ENCODE assay signal across 15 cellular contexts in the genomic region with DNA sequence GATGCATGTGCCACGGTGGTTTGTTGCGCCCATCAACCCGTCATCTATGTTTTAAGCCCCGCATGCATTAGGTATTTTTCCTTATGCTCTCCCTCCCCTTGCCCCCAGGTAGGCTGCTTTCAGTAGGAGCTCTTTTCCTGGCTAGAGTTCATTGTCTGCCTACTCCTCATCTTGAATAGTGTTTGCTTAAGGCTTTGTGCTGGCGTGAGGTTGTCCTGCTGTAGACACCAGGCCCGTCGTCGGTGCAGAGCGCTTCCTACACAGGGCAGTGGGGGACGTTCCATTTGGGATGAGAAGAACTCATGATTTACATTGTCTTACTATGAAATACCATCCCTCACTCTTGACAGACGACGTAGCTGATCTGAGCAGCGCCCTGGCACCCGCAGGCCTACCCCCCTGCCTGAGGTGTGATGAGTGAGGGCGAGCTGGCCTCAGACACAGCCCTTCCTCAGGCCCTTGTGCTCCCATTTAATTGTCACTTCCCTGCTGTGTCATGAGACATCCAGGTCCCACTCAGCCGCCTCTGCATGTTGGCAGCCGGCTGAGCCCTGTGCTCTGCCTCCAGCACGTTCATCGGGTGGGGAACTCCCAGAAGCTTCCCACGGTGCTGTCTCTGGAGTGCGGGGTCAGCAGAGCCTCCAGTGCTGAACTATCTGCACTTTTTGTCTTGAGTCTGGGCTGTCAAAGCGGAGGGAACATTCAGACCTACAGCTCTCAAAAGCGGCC.
DNase-seq lines count a peak whose midpoint lies in the region; ATAC-seq, FAIRE-seq and TF ChIP-seq lines count a peak whose summit lies in the region.
"Had no signal": no experiment of that assay in that cellular context is flagged by ENCODE, and none has a peak within 500 bp of the region (broad histone marks: within the 10 kb centered on the region; RNA-seq: fewer than 3 reads in every experiment).

No MANE protein-coding gene starts in this region.

- intact Hi-C loops in HepG2 (cut with micrococcal nuclease; ENCODE audit: unreplicated experiment): no loop called here

- H3K36me3 ChIP-seq in HepG2 (replicated peaks in 1 of 2; ENCODE audit: control insufficient read depth in 1 of 2, insufficient read depth in 2 of 2, low read length in 2 of 2): peaks cover 10 to 14% of the 10 kb centered on the region in 2 experiments; a peak in 3 of 5 replicates

- no TSS peak for BruUV-seq in HepG2 (replicated peaks; lab: Mats Ljungman, UMichigan)

- DNase-seq in activated T-cell treated with anti-CD3 and anti-CD28 coated beads, Interleukin-2, amount 50 U/mL, for 24 hours: no peak
- DNase-seq in activated T-cell treated with anti-CD3 and anti-CD28 coated beads, Interleukin-2, amount 50 U/mL, for 72 hours: no peak
- no peak for DNase-seq in HepG2 (ENCODE audit: low spot score)
- DNase-seq in type B pancreatic cell (ENCODE audit: extremely low spot score, unreplicated experiment): no peak
- DNase-seq in NCI-H748 (lab: John Stamatoyannopoulos, UW; ENCODE audit: unreplicated experiment): no peak
- DNase-seq in LoVo (ENCODE audit: low spot score): no peak
- DNase-seq: OCI-M1, T1000 had no signal

- WGBS in HepG2 (ENCODE audit: low lambda C conversion rate): 95% methylated on average over 23 of the region's 23 CpGs

- in situ Hi-C loops in HepG2 (cut with HindIII; ENCODE audit: extremely low pct_ligation_motif_present, low pct_unique_long_range_greater_than_20kb): no loop called here

- no peak overlapping the region for H2AFZ ChIP-seq in HepG2 (ENCODE audit: low read length)

- peaks cover 2% of the 10 kb centered on the region for H3K79me2 ChIP-seq in HepG2 (ENCODE audit: insufficient read depth, low read length)

- no peaks in the 10 kb centered on the region for H3K27me3 ChIP-seq in HepG2 (ENCODE audit: control insufficient read depth in 1 of 2, insufficient read depth in 2 of 2, low read length in 2 of 2)

- no peak for FAIRE-seq in HepG2 (lab: Jason Lieb, UNC)
- FAIRE-seq: A549, G401.6, H1 had no signal

- POLR2A ChIA-PET in HepG2 (lab: Yijun Ruan, JAX): no interaction called here

- no peak overlapping the region for H3K4me2 ChIP-seq in HepG2 (ENCODE audit: low read depth, low read length)
- H3K4me2 ChIP-seq: A549 had no signal

- no peaks in the 10 kb centered on the region for H3K9me3 Mint-ChIP-seq in activated T-cell treated with anti-CD3 and anti-CD28 coated beads, Interleukin-2, amount 50 U/mL, for 24 hours
- no peaks in the 10 kb centered on the region for H3K9me3 Mint-ChIP-seq in activated T-cell treated with anti-CD3 and anti-CD28 coated beads, Interleukin-2, amount 50 U/mL, for 72 hours
- H3K9me3 Mint-ChIP-seq in brain: no peaks in the 10 kb centered on the region
- H3K9me3 Mint-ChIP-seq in type B pancreatic cell: no peaks in the 10 kb centered on the region
- H3K9me3 Mint-ChIP-seq: central memory CD8-positive, alpha-beta T cell; stimulated activated naive CD8-positive, alpha-beta T cell treated with anti-CD3 and anti-CD28 coated beads, Interleukin-15, Interleukin-2, amounts not matched to agents 100 ng/mL and 50 ng/mL, for 24 hours had no signal

- H3K4me3 Mint-ChIP-seq in activated T-cell treated with anti-CD3 and anti-CD28 coated beads, Interleukin-2, amount 50 U/mL, for 24 hours: no peak overlapping the region
- H3K4me3 Mint-ChIP-seq in activated T-cell treated with anti-CD3 and anti-CD28 coated beads, Interleukin-2, amount 50 U/mL, for 72 hours: no peak overlapping the region
- peak overlapping the region in 2 of 5 experiments; percentile 65 to 81 for H3K4me3 Mint-ChIP-seq in brain
- H3K4me3 Mint-ChIP-seq in type B pancreatic cell: no peak overlapping the region
- H3K4me3 Mint-ChIP-seq: central memory CD8-positive, alpha-beta T cell; stimulated activated naive CD8-positive, alpha-beta T cell treated with anti-CD3 and anti-CD28 coated beads, Interleukin-15, Interleukin-2, amounts not matched to agents 100 ng/mL and 50 ng/mL, for 24 hours had no signal

- no peaks in the 10 kb centered on the region for H3K9me3 ChIP-seq in HepG2 (ENCODE audit: low read length)
- H3K9me3 ChIP-seq: A549 had no signal

- no peak for ATAC-seq in activated T-cell treated with anti-CD3 and anti-CD28 coated beads, Interleukin-2, amount 50 U/mL, for 72 hours (replicated peaks in 1 of 2)
- ATAC-seq in HepG2: no peak
- no peak for ATAC-seq in HG03135 (IDR thresholded peaks at IDR 0.05; ENCODE audit: unreplicated experiment)
- ATAC-seq: A549 had no signal

- H3K36me3 Mint-ChIP-seq in activated T-cell treated with anti-CD3 and anti-CD28 coated beads, Interleukin-2, amount 50 U/mL, for 24 hours (ENCODE audit: low read depth): peaks cover 48% of the 10 kb centered on the region
- no peaks in the 10 kb centered on the region for H3K36me3 Mint-ChIP-seq in activated T-cell treated with anti-CD3 and anti-CD28 coated beads, Interleukin-2, amount 50 U/mL, for 72 hours (ENCODE audit: insufficient read depth in 2 of 2)
- H3K36me3 Mint-ChIP-seq in brain (peaks cover 11% of the 10 kb centered on the region), type B pancreatic cell (peaks cover 4% of the 10 kb centered on the region)

- peak overlapping the region; percentile 30 for H3K27ac Mint-ChIP-seq in activated T-cell treated with anti-CD3 and anti-CD28 coated beads, Interleukin-2, amount 50 U/mL, for 24 hours
- H3K27ac Mint-ChIP-seq in activated T-cell treated with anti-CD3 and anti-CD28 coated beads, Interleukin-2, amount 50 U/mL, for 72 hours: no peak overlapping the region
- H3K27ac Mint-ChIP-seq in brain (peak overlapping the region; percentile 68 to 99 (median 88)), type B pancreatic cell (peak overlapping the region; percentile 40)
- H3K27ac Mint-ChIP-seq: stimulated activated naive CD8-positive, alpha-beta T cell treated with anti-CD3 and anti-CD28 coated beads, Interleukin-15, Interleukin-2, amounts not matched to agents 100 ng/mL and 50 ng/mL, for 24 hours had no signal

- CTCF ChIA-PET in HepG2 (lab: Yijun Ruan, JAX; ENCODE audit: low intra/inter-chr PET ratio, low total read pairs): interaction anchor here (1.2 kb wide), 1 partner anchor 98 kb away, joined by 3 read pairs; no protein-coding TSS in a partner anchor

- no peak for TF ChIP-seq EP300 in HepG2 (IDR thresholded peaks at IDR 0.05; ENCODE audit: low read depth in 2 of 2, low read length in 2 of 2)
- no peak for TF ChIP-seq EP300 in HepG2 (CRISPR knock-in tag; IDR thresholded peaks at IDR 0.05; ENCODE audit: borderline replicate concordance)

- TF ChIP-seq CTCF in brain (conservative IDR thresholded peaks at IDR 0.05): no peak
- no peak for TF ChIP-seq CTCF in HepG2 (CRISPR knock-in tag; IDR thresholded peaks at IDR 0.05)
- TF ChIP-seq CTCF in type B pancreatic cell (conservative IDR thresholded peaks at IDR 0.05): no peak

- no peak overlapping the region for H3K27ac ChIP-seq in HepG2 (ENCODE audit: extremely low read length, insufficient read depth, low read length)
- H3K27ac ChIP-seq: A549 had no signal

- no peaks in the 10 kb centered on the region for H4K20me1 ChIP-seq in HepG2 (ENCODE audit: insufficient read depth, low read length)

- H3K9ac ChIP-seq in HepG2 (ENCODE audit: insufficient read depth, low read depth, low read length): no peak overlapping the region

- H3K4me3 ChIP-seq in HepG2 (replicated peaks in 1 of 3; ENCODE audit: insufficient read depth in 1 of 3, low read depth in 2 of 3, low read length in 3 of 3): no peak overlapping the region
- H3K4me3 ChIP-seq: A549 had no signal

- TF ChIP-seq POLR2A in HepG2 (IDR thresholded peaks at IDR 0.05; ENCODE audit: insufficient read depth in 1 of 2, low read depth in 2 of 2, low read length in 2 of 2): no peak

- H3K27me3 Mint-ChIP-seq in activated T-cell treated with anti-CD3 and anti-CD28 coated beads, Interleukin-2, amount 50 U/mL, for 24 hours: no peaks in the 10 kb centered on the region
- H3K27me3 Mint-ChIP-seq in activated T-cell treated with anti-CD3 and anti-CD28 coated beads, Interleukin-2, amount 50 U/mL, for 72 hours (ENCODE audit: low read depth): no peaks in the 10 kb centered on the region
- peaks cover 3% of the 10 kb centered on the region for H3K27me3 Mint-ChIP-seq in brain
- H3K27me3 Mint-ChIP-seq in type B pancreatic cell: no peaks in the 10 kb centered on the region
- H3K27me3 Mint-ChIP-seq: central memory CD8-positive, alpha-beta T cell; stimulated activated naive CD8-positive, alpha-beta T cell treated with anti-CD3 and anti-CD28 coated beads, Interleukin-15, Interleukin-2, amounts not matched to agents 100 ng/mL and 50 ng/mL, for 24 hours had no signal

- TF ChIP-seq RAD21 in HepG2 (CRISPR knock-in tag; IDR thresholded peaks at IDR 0.05): no peak

- no peaks in the 10 kb centered on the region for H3K4me1 ChIP-seq in HepG2 (ENCODE audit: insufficient read depth, low read length)
- H3K4me1 ChIP-seq: A549 had no signal

- H3K4me1 Mint-ChIP-seq in activated T-cell treated with anti-CD3 and anti-CD28 coated beads, Interleukin-2, amount 50 U/mL, for 24 hours (ENCODE audit: low read depth): peaks cover 12% of the 10 kb centered on the region
- H3K4me1 Mint-ChIP-seq in activated T-cell treated with anti-CD3 and anti-CD28 coated beads, Interleukin-2, amount 50 U/mL, for 72 hours (ENCODE audit: low read depth): peaks cover 7% of the 10 kb centered on the region
- peaks cover 42% of the 10 kb centered on the region for H3K4me1 Mint-ChIP-seq in brain
- peaks cover 13% of the 10 kb centered on the region for H3K4me1 Mint-ChIP-seq in type B pancreatic cell (ENCODE audit: unreplicated experiment)

TF ChIP-seq in HepG2, 621 proteins besides CTCF, POLR2A, EP300 and RAD21:
- TF ChIP-seq RBM22 (optimal IDR thresholded peaks at IDR 0.05; ENCODE audit: low read length) (peak; percentile 46), ZBTB7B (CRISPR knock-in tag; IDR thresholded peaks at IDR 0.05) (no peak)
